ENCODE assay signal across 16 cellular contexts in the genomic region with DNA sequence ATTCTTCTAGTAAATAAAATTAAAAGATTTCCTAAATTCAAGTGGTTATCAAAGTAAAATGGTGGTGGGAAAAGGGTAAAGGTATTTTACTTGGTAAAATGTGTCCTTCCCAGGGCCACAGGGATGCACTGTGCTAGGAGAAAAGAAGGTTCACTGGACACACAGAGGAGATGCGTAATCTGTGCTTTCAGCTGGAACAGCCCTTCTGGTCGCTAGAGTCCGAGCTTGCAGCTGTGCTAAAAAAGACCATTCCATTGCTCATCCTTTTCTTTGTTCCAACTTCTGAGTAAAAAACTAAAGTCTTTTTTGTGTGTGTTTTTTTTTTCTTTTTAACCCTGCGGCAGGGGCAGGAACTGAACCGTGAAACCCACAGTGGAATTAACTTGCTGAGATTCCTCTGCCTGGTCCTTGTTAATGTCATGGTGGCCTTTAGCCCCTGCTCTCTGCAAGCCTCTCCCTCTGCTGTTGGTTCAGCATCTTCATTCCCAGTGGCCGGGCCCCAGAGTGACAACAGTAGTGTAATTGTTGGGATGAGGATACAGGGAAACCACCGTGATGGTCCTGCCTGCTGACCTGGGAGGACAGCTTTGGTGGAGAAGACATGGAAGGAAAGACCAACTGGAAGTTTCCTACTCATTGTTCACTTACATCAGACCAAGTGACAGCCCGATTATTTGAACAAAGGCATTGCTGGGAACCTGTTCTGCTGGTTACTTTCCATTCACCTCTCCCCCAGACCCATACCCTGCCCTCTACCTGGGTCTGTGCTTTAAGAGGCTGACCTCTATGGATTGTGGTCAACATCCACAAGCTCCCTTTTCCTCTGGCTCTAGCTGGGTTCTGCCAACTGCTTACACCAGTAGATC. TPM values are rescaled to one million over a fixed set of nuclear protein-coding genes. Genes with fewer than 3 reads are reported as not detected.
DNase-seq lines count a peak whose midpoint lies in the region; ATAC-seq and TF ChIP-seq lines count a peak whose summit lies in the region.
"Had no signal": no experiment of that assay in that cellular context is flagged by ENCODE, and none has a peak within 500 bp of the region (broad histone marks: within the 10 kb centered on the region; RNA-seq: fewer than 3 reads in every experiment).

No MANE protein-coding gene starts in this region.

- H3K4me2 ChIP-seq in neuronal stem cell (ENCODE audit: insufficient read depth, low read length, poor library complexity, severe bottlenecking), result no peak overlapping the region

- no peak overlapping the region for H2BK12ac ChIP-seq in neuronal stem cell (ENCODE audit: low read length)

- no peaks in the 10 kb centered on the region for H3K36me3 ChIP-seq in esophagus muscularis mucosa
- no peaks in the 10 kb centered on the region for H3K36me3 ChIP-seq in neuronal stem cell (replicated peaks in 1 of 2; ENCODE audit: control insufficient read depth in 2 of 2, insufficient read depth in 2 of 2, low read length in 2 of 2)

- no peak overlapping the region for H3K18ac ChIP-seq in neuronal stem cell (ENCODE audit: low read length)

- no peaks in the 10 kb centered on the region for H3K79me1 ChIP-seq in neuronal stem cell (ENCODE audit: low read depth, low read length)

- H3K36me3 Mint-ChIP-seq in WTC11, result no peaks in the 10 kb centered on the region
- H3K36me3 Mint-ChIP-seq: CD4-positive, alpha-beta memory T cell had no signal

- no peak for TF ChIP-seq POLR2A in esophagus muscularis mucosa (IDR thresholded peaks at IDR 0.05; ENCODE audit: low read depth)

- H3K27ac Mint-ChIP-seq in WTC11, result no peak overlapping the region
- H3K27ac Mint-ChIP-seq: B cell; CD4-positive, alpha-beta memory T cell; H9 had no signal

- no peak overlapping the region for H3K14ac ChIP-seq in neuronal stem cell (ENCODE audit: low read length)

- H3K9me3 Mint-ChIP-seq in WTC11, result no peaks in the 10 kb centered on the region
- H3K9me3 Mint-ChIP-seq: CD4-positive, alpha-beta memory T cell; H9 had no signal

- H3K27ac ChIP-seq in esophagus muscularis mucosa (replicated peaks in 1 of 4) (no peak overlapping the region), neuronal stem cell (replicated peaks; ENCODE audit: low read length) (peak overlapping the region; percentile 4)
- H3K27ac ChIP-seq: C4-2B had no signal

- H2AFZ ChIP-seq in neuronal stem cell (ENCODE audit: low read length), result no peak overlapping the region

- H3K9me3 ChIP-seq in esophagus muscularis mucosa, result no peaks in the 10 kb centered on the region
- no peaks in the 10 kb centered on the region for H3K9me3 ChIP-seq in neuronal stem cell (replicated peaks in 1 of 2; ENCODE audit: control insufficient read depth in 2 of 2, insufficient read depth in 1 of 2, low read depth in 1 of 2, low read length in 2 of 2)

- H3K4me1 ChIP-seq in esophagus muscularis mucosa (no peaks in the 10 kb centered on the region), neuronal stem cell (ENCODE audit: control insufficient read depth in 2 of 2, insufficient read depth in 1 of 2, low read depth in 1 of 2, low read length in 2 of 2) (peaks cover 7 to 8% of the 10 kb centered on the region in 2 donors)

- H3K4me3 ChIP-seq in esophagus muscularis mucosa (no peak overlapping the region), neuronal stem cell (ENCODE audit: low read length in 2 of 2) (no peak overlapping the region)

- POLR2A ChIA-PET in WTC11 (lab: Charles Lee), result no interaction called here

- no peak overlapping the region for H3K23ac ChIP-seq in neuronal stem cell (ENCODE audit: low read depth, low read length, poor library complexity)

- DNase-seq in AG20443 (ENCODE audit: low spot score), result peak; percentile 6
- DNase-seq in ELF-1 (ENCODE audit: low read depth, low spot score), result peak; percentile 58
- DNase-seq in esophagus muscularis mucosa (ENCODE audit: extremely low spot score), result peak; percentile 84
- DNase-seq in neuronal stem cell (ENCODE audit: low spot score), result peak; percentile 11
- no peak for DNase-seq in WTC11 (ENCODE audit: low spot score)
- no peak for DNase-seq in NK-92 treated with Interleukin-12 subunit alpha and Interleukin-12 subunit beta, amount 100 ng/mL, for 24 hours (lab: John Stamatoyannopoulos, UW)
- DNase-seq in CD1c-positive myeloid dendritic cell (ENCODE audit: extremely low spot score), result no peak
- DNase-seq: 8988T; CD4-positive, alpha-beta memory T cell; DMS153; DMS79; GF-D8; H9 had no signal

- H4K8ac ChIP-seq in neuronal stem cell (ENCODE audit: low read depth, low read length), result no peak overlapping the region

- peaks cover 0 to 22% (median 0%) of the 10 kb centered on the region in 4 donors for H3K27me3 ChIP-seq in esophagus muscularis mucosa
- H3K27me3 ChIP-seq in neuronal stem cell (ENCODE audit: control insufficient read depth in 3 of 3, insufficient read depth in 3 of 3, low read depth in 1 of 3, low read length in 3 of 3), result no peaks in the 10 kb centered on the region

- no peak for TF ChIP-seq EP300 in esophagus muscularis mucosa (IDR thresholded peaks at IDR 0.05)

- no peak for ATAC-seq in WTC11
- ATAC-seq in GM21737 (IDR thresholded peaks at IDR 0.05; ENCODE audit: unreplicated experiment), result no peak

- H3K4me3 Mint-ChIP-seq in WTC11, result no peak overlapping the region
- H3K4me3 Mint-ChIP-seq: B cell; CD4-positive, alpha-beta memory T cell; H9 had no signal

- H2AK5ac ChIP-seq in neuronal stem cell (ENCODE audit: low read depth, low read length), result no peak overlapping the region

- WGBS in esophagus muscularis mucosa, result 91% methylated on average over 8 of the region's 8 CpGs
- WGBS in neuronal stem cell (ENCODE audit: extremely low coverage in 2 of 2, insufficient read length in 2 of 2, insufficient replicate concordance in 1 of 2), 2 donors, result no CpG with 5 or more reads among the region's 8 CpGs

- CTCF ChIA-PET in WTC11 (lab: Charles Lee), result no interaction called here

- no peaks in the 10 kb centered on the region for H3K4me1 Mint-ChIP-seq in WTC11
- H3K4me1 Mint-ChIP-seq: CD4-positive, alpha-beta memory T cell had no signal

- H2BK120ac ChIP-seq in neuronal stem cell (ENCODE audit: low read depth, low read length), result no peak overlapping the region

- no peak overlapping the region for H3K4ac ChIP-seq in neuronal stem cell (ENCODE audit: low read length)

- H4K91ac ChIP-seq in neuronal stem cell (ENCODE audit: low read depth, low read length, poor library complexity), result no peak overlapping the region

- peaks cover 4% of the 10 kb centered on the region for H3K27me3 Mint-ChIP-seq in WTC11 (ENCODE audit: low read depth)

- no peak overlapping the region for H2BK15ac ChIP-seq in neuronal stem cell (ENCODE audit: low read length)

- H3K9ac ChIP-seq in neuronal stem cell (ENCODE audit: low read depth, low read length, poor library complexity), result no peak overlapping the region

- intact Hi-C loops in esophagus muscularis mucosa (cut with DNase I), result no loop called here

- no peak overlapping the region for H2BK5ac ChIP-seq in neuronal stem cell (ENCODE audit: low read length)

- TF ChIP-seq CTCF in esophagus muscularis mucosa (IDR thresholded peaks at IDR 0.05) (no peak), WTC11 (IDR thresholded peaks at IDR 0.05) (no peak)

TF ChIP-seq in WTC11, 78 proteins besides CTCF, POLR2A, EP300 and RAD21:
- TF ChIP-seq, protein P1, sequence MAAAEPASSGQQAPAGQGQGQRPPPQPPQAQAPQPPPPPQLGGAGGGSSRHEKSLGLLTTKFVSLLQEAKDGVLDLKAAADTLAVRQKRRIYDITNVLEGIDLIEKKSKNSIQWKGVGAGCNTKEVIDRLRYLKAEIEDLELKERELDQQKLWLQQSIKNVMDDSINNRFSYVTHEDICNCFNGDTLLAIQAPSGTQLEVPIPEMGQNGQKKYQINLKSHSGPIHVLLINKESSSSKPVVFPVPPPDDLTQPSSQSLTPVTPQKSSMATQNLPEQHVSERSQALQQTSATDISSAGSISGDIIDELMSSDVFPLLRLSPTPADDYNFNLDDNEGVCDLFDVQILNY (CRISPR knock-in tag; IDR thresholded peaks at IDR 0.05), result no peak
- no peak for TF ChIP-seq ZNF416 (CRISPR knock-in tag; IDR thresholded peaks at IDR 0.05)

RNA-seq across cellular contexts. Expression of gene FSTL4, which starts 31.9 kb away (rescaled TPM):
- under 1 TPM in 3 of 4 donors, not detected in 1; 0.33 to 0.78 (median 0.34) TPM for total RNA-seq in esophagus muscularis mucosa
- 0.93 TPM for polyA plus RNA-seq in neuronal stem cell (2013, experiment 1 of 2)
- polyA plus RNA-seq in neuronal stem cell (2013, experiment 2 of 2), result 0.94 TPM
- 5.0 to 6.6 TPM (median 6.1 TPM) in 3 replicates for total RNA-seq in WTC11 (2021)
- total RNA-seq: CD4-positive, alpha-beta memory T cell had no signal
- polyA plus RNA-seq: CD4-positive, alpha-beta memory T cell had no signal

Comparison
In these comparisons a context has a peak if more than half of its experiments do, and no peak if none do; other contexts are left out.
1. DNase-seq: peak in AG20443 (single experiment), ELF-1 (single experiment), esophagus muscularis mucosa (single experiment) and neuronal stem cell (single experiment); none in WTC11 (single experiment), NK-92 treated with Interleukin-12 subunit alpha and Interleukin-12 subunit beta, amount 100 ng/mL, for 24 hours (single experiment) and CD1c-positive myeloid dendritic cell (single experiment).